8 cellular contexts compared by ENCODE assay signal in the genomic region with DNA sequence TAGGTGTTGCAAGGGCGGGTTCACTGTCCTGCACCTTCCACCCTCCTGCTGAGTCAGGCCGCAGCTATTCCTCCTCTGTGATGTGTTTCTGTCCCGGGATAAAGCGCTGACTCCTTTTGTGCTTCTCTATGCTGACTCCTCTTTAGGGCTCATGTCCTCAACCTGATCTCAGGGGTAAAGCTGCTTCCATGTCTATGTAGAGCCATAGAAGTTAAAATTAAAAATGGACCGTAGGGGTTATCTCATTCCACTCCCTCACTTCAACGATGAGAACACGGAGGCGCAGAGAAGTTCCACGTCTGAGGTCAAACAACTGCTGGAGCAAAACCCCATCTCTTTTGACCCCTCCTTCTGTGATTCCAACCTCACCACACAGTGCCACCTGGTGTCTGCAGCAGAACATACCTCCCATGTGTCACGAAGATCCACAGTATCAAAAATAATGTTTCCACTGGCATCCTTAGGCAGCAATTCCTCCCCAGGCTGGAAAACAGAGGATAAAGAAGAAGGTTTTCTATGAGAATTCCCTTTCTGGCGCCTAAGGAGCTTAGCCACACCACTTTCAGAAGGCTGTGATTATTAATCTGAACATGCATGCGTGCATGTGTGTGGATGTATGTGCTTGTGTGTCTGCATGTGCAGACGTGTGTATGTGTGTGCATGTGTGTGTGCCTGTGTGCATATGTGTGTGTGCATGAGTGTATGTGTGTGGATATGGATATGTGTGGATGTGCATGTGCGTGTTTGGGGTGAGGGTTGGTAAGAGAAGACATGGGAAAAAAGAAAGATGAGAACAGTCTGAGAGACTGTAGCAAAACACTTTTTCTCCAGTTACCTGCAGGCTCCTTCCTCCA.
A peak's percentile ranks its signal among the peaks of the same experiment; 100 is the strongest.
DNase-seq lines count a peak whose midpoint lies in the region; ATAC-seq and TF ChIP-seq lines count a peak whose summit lies in the region.

No MANE protein-coding gene starts in this region.

- no peak overlapping the region for H3K27ac ChIP-seq in C4-2B

- CTCF ChIA-PET in activated naive CD4-positive, alpha-beta T cell treated with anti-CD3 and anti-CD28 coated beads for 36 hours (lab: Charles Lee): interaction anchor here (0.6 to 4.9 kb wide), 11 partner anchors 11 to 447 kb away, joined by 3 to 54 read pairs (median 3); no protein-coding TSS in a partner anchor

- ATAC-seq in GM19043 (IDR thresholded peaks at IDR 0.05; ENCODE audit: low read depth, unreplicated experiment): peak; percentile 76
- peak; percentile 79 for ATAC-seq in HG03460 (IDR thresholded peaks at IDR 0.05; ENCODE audit: unreplicated experiment)
- peak; percentile 97 for ATAC-seq in Right ventricle myocardium superior (ENCODE audit: poor library complexity)

- TF ChIP-seq CTCF in C4-2B (conservative IDR thresholded peaks at IDR 0.05) (peak; percentile 87), retinal pigment epithelial cell (conservative IDR thresholded peaks at IDR 0.05; ENCODE audit: low read depth, low read length) (peak; percentile 83)

- peak overlapping the region; percentile 72 for H3K27ac Mint-ChIP-seq in activated naive CD4-positive, alpha-beta T cell treated with anti-CD3 and anti-CD28 coated beads for 36 hours

- H3K9me3 Mint-ChIP-seq in activated naive CD4-positive, alpha-beta T cell treated with anti-CD3 and anti-CD28 coated beads for 36 hours: no peaks in the 10 kb centered on the region

- peaks cover 6% of the 10 kb centered on the region for H3K36me3 Mint-ChIP-seq in activated naive CD4-positive, alpha-beta T cell treated with anti-CD3 and anti-CD28 coated beads for 36 hours (ENCODE audit: low read depth)

- H3K4me1 Mint-ChIP-seq in activated naive CD4-positive, alpha-beta T cell treated with anti-CD3 and anti-CD28 coated beads for 36 hours (ENCODE audit: low read depth): peaks cover 38% of the 10 kb centered on the region

- no peak overlapping the region for H3K4me3 ChIP-seq in retinal pigment epithelial cell (ENCODE audit: low read length)

- H3K4me3 Mint-ChIP-seq in activated naive CD4-positive, alpha-beta T cell treated with anti-CD3 and anti-CD28 coated beads for 36 hours: no peak overlapping the region

- H3K27me3 Mint-ChIP-seq in activated naive CD4-positive, alpha-beta T cell treated with anti-CD3 and anti-CD28 coated beads for 36 hours (ENCODE audit: low read depth): no peaks in the 10 kb centered on the region

- DNase-seq in RPMI7951 (ENCODE audit: low read depth) (peak; percentile 70), Right ventricle myocardium superior (peak; percentile 71), retinal pigment epithelial cell (ENCODE audit: low read depth) (peak; percentile 15), NCI-H2196 (lab: John Stamatoyannopoulos, UW; ENCODE audit: unreplicated experiment) (no peak)
- peak; percentile 83 for DNase-seq in activated naive CD4-positive, alpha-beta T cell treated with anti-CD3 and anti-CD28 coated beads for 36 hours

- intact Hi-C loops in activated naive CD4-positive, alpha-beta T cell treated with anti-CD3 and anti-CD28 coated beads for 36 hours (cut with micrococcal nuclease): loop anchor here (1.0 to 5.0 kb wide), 9 partner anchors 8 to 434 kb away; partner anchors contain the start of gene AKR1C3
- intact Hi-C loops in Right ventricle myocardium superior (cut with DNase I): loop anchor here (5.0 kb wide), 1 partner anchor 436 kb away; no protein-coding TSS in a partner anchor
